ENCODE assay signal across 21 cellular contexts in genomic region chr15:42232606-42233005, GRCh38. TPM values are rescaled to one million over a fixed set of nuclear protein-coding genes. Genes with fewer than 3 reads are reported as not detected.
DNase-seq lines count a peak whose midpoint lies in the region; ATAC-seq and TF ChIP-seq lines count a peak whose summit lies in the region.
"Had no signal": no experiment of that assay in that cellular context is flagged by ENCODE, and none has a peak within 500 bp of the region (broad histone marks: within the 10 kb centered on the region; RNA-seq: fewer than 3 reads in every experiment).

No MANE protein-coding gene starts in this region.

- TF ChIP-seq CTCF in HL-60 (IDR thresholded peaks at IDR 0.05; ENCODE audit: insufficient read depth, low read length) (no peak), endodermal cell (conservative IDR thresholded peaks at IDR 0.05) (no peak), smooth muscle cell (IDR thresholded peaks at IDR 0.05; ENCODE audit: borderline replicate concordance, insufficient read depth, poor library complexity, severe bottlenecking) (no peak)

- H3K27ac ChIP-seq in HL-60 (replicated peaks) (peak overlapping the region; percentile 19), endodermal cell (ENCODE audit: low read depth, low read length) (no peak overlapping the region), smooth muscle cell (ENCODE audit: low read depth) (peak overlapping the region; percentile 8)
- H3K27ac ChIP-seq: 22Rv1, BLaER1, C4-2B, GM23248 had no signal

- H3K36me3 ChIP-seq in endodermal cell (ENCODE audit: control insufficient read depth, insufficient read depth, low read length) (peaks cover 72% of the 10 kb centered on the region), smooth muscle cell (ENCODE audit: low read depth) (peaks cover 34% of the 10 kb centered on the region)

- no peaks in the 10 kb centered on the region for H3K79me2 ChIP-seq in smooth muscle cell (ENCODE audit: low read depth)

- H3K4me3 Mint-ChIP-seq in activated CD4-positive, alpha-beta T cell treated with anti-CD3 and anti-CD28 coated beads, Interleukin-2, amount 10 ng/mL, durations not matched to agents 24 days and 14 days: no peak overlapping the region
- no peak overlapping the region for H3K4me3 Mint-ChIP-seq in endodermal cell
- H3K4me3 Mint-ChIP-seq: B cell; CD4-positive, CD25-positive, alpha-beta regulatory T cell; CD8-positive, alpha-beta T cell had no signal

- H3K4me1 ChIP-seq in endodermal cell (ENCODE audit: control insufficient read depth, insufficient read depth, low read length): no peaks in the 10 kb centered on the region
- no peaks in the 10 kb centered on the region for H3K4me1 ChIP-seq in smooth muscle cell (ENCODE audit: low read depth)
- H3K4me1 ChIP-seq: BLaER1, Caco-2 had no signal

- DNase-seq in activated CD4-positive, alpha-beta T cell treated with anti-CD3 and anti-CD28 coated beads, Interleukin-2, amount 10 ng/mL, durations not matched to agents 24 days and 14 days: no peak
- DNase-seq in activated CD4-positive, alpha-beta T cell treated with anti-CD3 and anti-CD28 coated beads for 48 hours: no peak
- DNase-seq in HL-60 (ENCODE audit: low read depth in 1 of 2, low spot score in 1 of 2) (no peak), endodermal cell (no peak), smooth muscle cell (lab: John Stamatoyannopoulos, UW; ENCODE audit: unreplicated experiment) (no peak), ureter (ENCODE audit: low spot score) (no peak)
- DNase-seq: Caco-2; CD4-positive, CD25-positive, alpha-beta regulatory T cell; CD8-positive, alpha-beta T cell; DMS79; EL; GDM1; GM23248; H7; HCEC 1CT had no signal

- H3K27me3 ChIP-seq in HL-60 (ENCODE audit: insufficient read depth, poor library complexity, severe bottlenecking): no peaks in the 10 kb centered on the region
- no peaks in the 10 kb centered on the region for H3K27me3 ChIP-seq in endodermal cell (ENCODE audit: control insufficient read depth, insufficient read depth, low read length, poor library complexity, severe bottlenecking)
- H3K27me3 ChIP-seq in smooth muscle cell (ENCODE audit: low read depth): no peaks in the 10 kb centered on the region
- H3K27me3 ChIP-seq: BLaER1 had no signal

- H2AFZ ChIP-seq in smooth muscle cell (ENCODE audit: low read depth): no peak overlapping the region
- H2AFZ ChIP-seq: GM23248 had no signal

- H3K4me3 ChIP-seq in HL-60 (replicated peaks; ENCODE audit: insufficient read depth, low read length) (no peak overlapping the region), endodermal cell (ENCODE audit: low read length) (no peak overlapping the region), smooth muscle cell (no peak overlapping the region)
- H3K4me3 ChIP-seq: BLaER1, GM12878, GM23248 had no signal

- intact Hi-C loops in activated CD4-positive, alpha-beta T cell treated with anti-CD3 and anti-CD28 coated beads, Interleukin-2, amount 10 ng/mL, durations not matched to agents 24 days and 14 days (cut with micrococcal nuclease): no loop called here

- H3K9me3 Mint-ChIP-seq in activated CD4-positive, alpha-beta T cell treated with anti-CD3 and anti-CD28 coated beads, Interleukin-2, amount 10 ng/mL, durations not matched to agents 24 days and 14 days: no peaks in the 10 kb centered on the region
- no peaks in the 10 kb centered on the region for H3K9me3 Mint-ChIP-seq in endodermal cell
- H3K9me3 Mint-ChIP-seq: CD8-positive, alpha-beta T cell had no signal

- no peaks in the 10 kb centered on the region for H3K9me3 ChIP-seq in endodermal cell (ENCODE audit: control insufficient read depth, low read length)
- no peaks in the 10 kb centered on the region for H3K9me3 ChIP-seq in smooth muscle cell (replicated peaks; ENCODE audit: low read depth)
- H3K9me3 ChIP-seq: BLaER1, Caco-2 had no signal

- H3F3A ChIP-seq in smooth muscle cell (ENCODE audit: low read depth): no peaks in the 10 kb centered on the region

- peaks cover 48% of the 10 kb centered on the region for H3K36me3 Mint-ChIP-seq in activated CD4-positive, alpha-beta T cell treated with anti-CD3 and anti-CD28 coated beads, Interleukin-2, amount 10 ng/mL, durations not matched to agents 24 days and 14 days (ENCODE audit: low read depth)
- peaks cover 72% of the 10 kb centered on the region for H3K36me3 Mint-ChIP-seq in endodermal cell (ENCODE audit: low read depth)

- peak overlapping the region; percentile 43 for H3K27ac Mint-ChIP-seq in activated CD4-positive, alpha-beta T cell treated with anti-CD3 and anti-CD28 coated beads, Interleukin-2, amount 10 ng/mL, durations not matched to agents 24 days and 14 days
- peak overlapping the region; percentile 23 for H3K27ac Mint-ChIP-seq in endodermal cell
- H3K27ac Mint-ChIP-seq: CD8-positive, alpha-beta T cell had no signal

- H3K9ac ChIP-seq in endodermal cell (ENCODE audit: extremely low read depth, low read length, poor library complexity, severe bottlenecking) (no peak overlapping the region), smooth muscle cell (ENCODE audit: low read depth) (no peak overlapping the region)
- H3K9ac ChIP-seq: BLaER1, GM23248 had no signal

- no peaks in the 10 kb centered on the region for H3K27me3 Mint-ChIP-seq in activated CD4-positive, alpha-beta T cell treated with anti-CD3 and anti-CD28 coated beads, Interleukin-2, amount 10 ng/mL, durations not matched to agents 24 days and 14 days
- H3K27me3 Mint-ChIP-seq in endodermal cell (ENCODE audit: insufficient read depth): no peaks in the 10 kb centered on the region
- H3K27me3 Mint-ChIP-seq: B cell; CD4-positive, CD25-positive, alpha-beta regulatory T cell had no signal

- no peak for ATAC-seq in GM18868 (IDR thresholded peaks at IDR 0.05; ENCODE audit: unreplicated experiment)
- ATAC-seq: CD8-positive, alpha-beta T cell; GM12878 had no signal

- no peak overlapping the region for H3K4me2 ChIP-seq in smooth muscle cell
- H3K4me2 ChIP-seq: BLaER1 had no signal

- no peaks in the 10 kb centered on the region for H3K4me1 Mint-ChIP-seq in activated CD4-positive, alpha-beta T cell treated with anti-CD3 and anti-CD28 coated beads, Interleukin-2, amount 10 ng/mL, durations not matched to agents 24 days and 14 days
- peaks cover 3% of the 10 kb centered on the region for H3K4me1 Mint-ChIP-seq in endodermal cell
- H3K4me1 Mint-ChIP-seq: B cell had no signal

- H4K20me1 ChIP-seq in smooth muscle cell (ENCODE audit: low read depth): peaks cover 20% of the 10 kb centered on the region
- H4K20me1 ChIP-seq: BLaER1 had no signal

- 49 to 76% methylated on average over 3 to 5 of the region's 5 CpGs for WGBS in endodermal cell (ENCODE audit: insufficient coverage in 1 of 2, insufficient read length in 1 of 2), 2 experiments
- 61% methylated on average over 5 of the region's 5 CpGs for WGBS in smooth muscle cell (ENCODE audit: low lambda C conversion rate)

RNA-seq across cellular contexts. Expression of gene VPS39, which starts 24.5 kb away (rescaled TPM):
- 58.0 TPM in 2 replicates for total RNA-seq in activated CD4-positive, alpha-beta T cell treated with anti-CD3 and anti-CD28 coated beads, Interleukin-2, amount 10 ng/mL, durations not matched to agents 24 days and 14 days
- total RNA-seq in endodermal cell (10 to 100 TPM; 60.4 to 69.8 TPM), smooth muscle cell (41.2 and 78.4 TPM in 2 replicates), ureter (96.7 TPM)
- 45.9 TPM for polyA plus RNA-seq in endodermal cell (2013, experiment 1 of 2)
- 39.6 TPM for polyA plus RNA-seq in endodermal cell (2013, experiment 2 of 2)
- polyA plus RNA-seq in smooth muscle cell: 35.0 and 36.4 TPM in 2 replicates

RNA-seq across cellular contexts. Expression of gene GANC, which starts 40.4 kb away (rescaled TPM):
- total RNA-seq in activated CD4-positive, alpha-beta T cell treated with anti-CD3 and anti-CD28 coated beads, Interleukin-2, amount 10 ng/mL, durations not matched to agents 24 days and 14 days: 15.0 and 17.6 TPM in 2 replicates
- 10 to 100 TPM; 13.8 to 17.1 TPM for total RNA-seq in endodermal cell
- polyA plus RNA-seq in endodermal cell (2013, experiment 1 of 2): 15.7 TPM
- 14.3 TPM for polyA plus RNA-seq in endodermal cell (2013, experiment 2 of 2)
- total RNA-seq in smooth muscle cell: 12.6 and 18.9 TPM in 2 replicates
- 9.8 and 13.1 TPM in 2 replicates for polyA plus RNA-seq in smooth muscle cell
- total RNA-seq in ureter: 47.0 TPM

RNA-seq across cellular contexts. Expression of gene TMEM87A, which starts 40.6 kb away (rescaled TPM):
- 37.1 and 39.1 TPM in 2 replicates for total RNA-seq in activated CD4-positive, alpha-beta T cell treated with anti-CD3 and anti-CD28 coated beads, Interleukin-2, amount 10 ng/mL, durations not matched to agents 24 days and 14 days
- total RNA-seq in endodermal cell: 10 to 100 TPM; 33.7 to 37.4 TPM
- polyA plus RNA-seq in endodermal cell (2013, experiment 1 of 2): 38.8 TPM
- polyA plus RNA-seq in endodermal cell (2013, experiment 2 of 2): 37.3 TPM
- 82.3 and 118 TPM in 2 replicates for total RNA-seq in smooth muscle cell
- 51.6 and 59.9 TPM in 2 replicates for polyA plus RNA-seq in smooth muscle cell
- 87.4 TPM for total RNA-seq in ureter
